1 cellular context compared by ENCODE assay signal in the genomic region with DNA sequence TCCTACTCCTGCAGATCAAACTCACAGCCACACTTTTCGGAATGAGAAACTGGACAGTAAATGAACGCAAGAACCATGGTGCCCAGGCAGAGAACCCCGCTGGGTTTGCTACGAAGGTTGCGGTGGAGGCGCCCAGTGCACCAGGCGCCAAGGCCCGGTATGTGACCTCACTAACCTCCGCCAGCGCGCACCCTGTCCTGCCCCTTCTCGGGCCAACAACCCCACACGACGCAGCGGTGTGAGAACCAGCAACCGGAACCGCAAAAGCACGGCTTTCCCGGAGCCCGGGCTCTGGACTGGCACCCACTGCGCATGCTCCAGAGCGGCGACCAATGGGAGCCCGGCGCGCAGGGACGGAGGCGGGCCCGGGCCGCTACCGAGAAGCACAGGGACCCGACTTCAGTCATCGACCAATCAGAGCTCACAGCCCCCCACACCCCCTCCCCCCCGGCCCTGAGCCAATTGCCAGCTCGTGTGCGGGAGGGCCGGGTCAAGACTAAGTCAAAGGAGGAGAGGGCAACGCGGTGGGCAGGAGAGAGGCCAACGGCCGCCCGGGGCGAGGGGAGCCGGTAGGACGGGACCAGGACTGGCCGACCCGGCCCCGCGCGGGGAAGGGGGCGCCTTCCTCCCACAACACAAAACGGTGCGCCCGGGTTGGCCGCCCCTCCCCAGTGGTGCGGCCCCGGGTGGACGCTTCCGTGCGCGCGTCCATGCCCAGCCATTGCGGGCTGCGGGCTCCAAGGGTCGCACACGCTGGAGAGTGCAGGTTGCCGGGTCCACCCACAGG.
TF ChIP-seq lines count a peak whose summit lies in the region.

No MANE protein-coding gene starts in this region.

TF ChIP-seq in HepG2, 621 proteins besides CTCF, POLR2A, EP300 and RAD21 (continued from another document and continues in another):
- TF ChIP-seq ZBED4 (CRISPR knock-in tag; IDR thresholded peaks at IDR 0.05; ENCODE audit: borderline replicate concordance) (no peak), JUND (CRISPR knock-in tag; IDR thresholded peaks at IDR 0.05) (no peak), MAZ (IDR thresholded peaks at IDR 0.05; ENCODE audit: borderline replicate concordance, low read depth, low read length) (no peak), MAZ (CRISPR knock-in tag; IDR thresholded peaks at IDR 0.05; ENCODE audit: low read depth) (no peak), KLF15 (CRISPR knock-in tag; IDR thresholded peaks at IDR 0.05; ENCODE audit: borderline replicate concordance) (no peak), KAT8 (CRISPR knock-in tag; IDR thresholded peaks at IDR 0.05) (peak; percentile 70; the same call in 1 of the 2 replicates), ZNF549 (CRISPR knock-in tag; IDR thresholded peaks at IDR 0.05) (no peak), FOXA1 (IDR thresholded peaks at IDR 0.05) (no peak), FOXA1 (CRISPR knock-in tag; IDR thresholded peaks at IDR 0.05) (no peak), HOXA5 (CRISPR knock-in tag; IDR thresholded peaks at IDR 0.05) (no peak), ARNT (IDR thresholded peaks at IDR 0.05) (no peak), ZMYM2 (CRISPR knock-in tag; IDR thresholded peaks at IDR 0.05) (no peak), MAFF (IDR thresholded peaks at IDR 0.05; ENCODE audit: low read depth, low read length) (no peak), SMAD9 (CRISPR knock-in tag; IDR thresholded peaks at IDR 0.05) (no peak), HNF1B (CRISPR knock-in tag; IDR thresholded peaks at IDR 0.05) (0 out of 2 replicates have a peak, but pooled peaks have one; percentile 13), ZNF431 (CRISPR knock-in tag; IDR thresholded peaks at IDR 0.05; ENCODE audit: borderline replicate concordance, low read depth) (no peak), ZNF777 (CRISPR knock-in tag; IDR thresholded peaks at IDR 0.05) (peak; percentile 30; the same call in 1 of the 2 replicates), MAF1 (CRISPR knock-in tag; IDR thresholded peaks at IDR 0.05; ENCODE audit: borderline replicate concordance) (no peak), ZNF569 (CRISPR knock-in tag; IDR thresholded peaks at IDR 0.05; ENCODE audit: borderline replicate concordance) (no peak), SNRNP70 (IDR thresholded peaks at IDR 0.05; ENCODE audit: low read depth, low read length) (no peak), NFE2L2 (IDR thresholded peaks at IDR 0.05; ENCODE audit: low read length) (no peak), JDP2 (CRISPR knock-in tag; IDR thresholded peaks at IDR 0.05; ENCODE audit: borderline replicate concordance) (no peak), MTA1 (CRISPR knock-in tag; IDR thresholded peaks at IDR 0.05; ENCODE audit: borderline replicate concordance) (no peak), ZKSCAN1 (IDR thresholded peaks at IDR 0.05; ENCODE audit: low read length) (no peak), EZH2 (conservative IDR thresholded peaks at IDR 0.05; ENCODE audit: low read depth, low read length) (no peak), SRSF1 (optimal IDR thresholded peaks at IDR 0.05; ENCODE audit: low read depth, low read length) (peak; percentile 39), XBP1 (CRISPR knock-in tag; IDR thresholded peaks at IDR 0.05) (no peak), TARDBP (CRISPR knock-in tag; IDR thresholded peaks at IDR 0.05) (peak; percentile 47; the same call in 1 of the 2 replicates), AHR (CRISPR knock-in tag; IDR thresholded peaks at IDR 0.05) (no peak), ZXDC (CRISPR knock-in tag; IDR thresholded peaks at IDR 0.05) (no peak), SIX4 (CRISPR knock-in tag; IDR thresholded peaks at IDR 0.05) (no peak), ZNF280B (CRISPR knock-in tag; IDR thresholded peaks at IDR 0.05; ENCODE audit: borderline replicate concordance) (no peak), SP2 (CRISPR knock-in tag; IDR thresholded peaks at IDR 0.05) (peak; percentile 86), ISX (CRISPR knock-in tag; conservative IDR thresholded peaks at IDR 0.05) (no peak), HNF1A (IDR thresholded peaks at IDR 0.05; ENCODE audit: low read depth) (no peak), HNF1A (CRISPR knock-in tag; IDR thresholded peaks at IDR 0.05; ENCODE audit: borderline replicate concordance) (no peak; the same call in 1 of the 2 replicates), ZGPAT (CRISPR knock-in tag; IDR thresholded peaks at IDR 0.05) (no peak), HOXD1 (CRISPR knock-in tag; IDR thresholded peaks at IDR 0.05) (no peak), CEBPG (CRISPR knock-in tag; IDR thresholded peaks at IDR 0.05) (no peak)
- TF ChIP-seq, protein P1, sequence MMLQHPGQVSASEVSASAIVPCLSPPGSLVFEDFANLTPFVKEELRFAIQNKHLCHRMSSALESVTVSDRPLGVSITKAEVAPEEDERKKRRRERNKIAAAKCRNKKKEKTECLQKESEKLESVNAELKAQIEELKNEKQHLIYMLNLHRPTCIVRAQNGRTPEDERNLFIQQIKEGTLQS (CRISPR knock-in tag; IDR thresholded peaks at IDR 0.05) = no peak
- TF ChIP-seq, protein P2, sequence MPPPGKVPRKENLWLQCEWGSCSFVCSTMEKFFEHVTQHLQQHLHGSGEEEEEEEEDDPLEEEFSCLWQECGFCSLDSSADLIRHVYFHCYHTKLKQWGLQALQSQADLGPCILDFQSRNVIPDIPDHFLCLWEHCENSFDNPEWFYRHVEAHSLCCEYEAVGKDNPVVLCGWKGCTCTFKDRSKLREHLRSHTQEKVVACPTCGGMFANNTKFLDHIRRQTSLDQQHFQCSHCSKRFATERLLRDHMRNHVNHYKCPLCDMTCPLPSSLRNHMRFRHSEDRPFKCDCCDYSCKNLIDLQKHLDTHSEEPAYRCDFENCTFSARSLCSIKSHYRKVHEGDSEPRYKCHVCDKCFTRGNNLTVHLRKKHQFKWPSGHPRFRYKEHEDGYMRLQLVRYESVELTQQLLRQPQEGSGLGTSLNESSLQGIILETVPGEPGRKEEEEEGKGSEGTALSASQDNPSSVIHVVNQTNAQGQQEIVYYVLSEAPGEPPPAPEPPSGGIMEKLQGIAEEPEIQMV (CRISPR knock-in tag; IDR thresholded peaks at IDR 0.05; ENCODE audit: low read depth) = no peak
